In genomic region chr5:171651102-171651501, GRCh38 we compare ENCODE assay signal across 38 cellular contexts.
"Had no signal": no experiment of that assay in that cellular context is flagged by ENCODE, and none has a peak within 500 bp of the region (broad histone marks: within the 10 kb centered on the region; RNA-seq: fewer than 3 reads in every experiment).

No MANE protein-coding gene starts in this region.

- H3K4me3 ChIP-seq: ascending aorta, cardiac muscle cell had no signal

- H3K27ac ChIP-seq: ascending aorta, cardiac muscle cell, WERI-Rb-1 had no signal

- H3K36me3 Mint-ChIP-seq: activated CD8-positive, alpha-beta memory T cell treated with anti-CD3 and anti-CD28 coated beads, Interleukin-2, amount 10 ng/mL, durations not matched to agents 7 days and 5 days; activated naive CD4-positive, alpha-beta T cell treated with anti-CD3 and anti-CD28 coated beads, Interleukin-2, amount 10 ng/mL, durations not matched to agents 7 days and 5 days; activated naive CD4-positive, alpha-beta T cell treated with anti-CD3 and anti-CD28 coated beads, Interleukin-2, amount 50 U/mL, for 24 hours; activated naive CD8-positive, alpha-beta T cell; activated naive CD8-positive, alpha-beta T cell treated with anti-CD3 and anti-CD28 coated beads, Interleukin-2, amount 10 ng/mL, durations not matched to agents 7 days and 5 days; brain had no signal

- H3K27me3 ChIP-seq: ascending aorta, cardiac muscle cell had no signal

- H3K36me3 ChIP-seq: ascending aorta, cardiac muscle cell, WERI-Rb-1 had no signal

- DNase-seq: activated CD4-positive, alpha-beta memory T cell treated with anti-CD3 and anti-CD28 coated beads, Interleukin-2, amount 10 ng/mL, durations not matched to agents 7 days and 5 days; activated CD4-positive, alpha-beta T cell treated with anti-CD3 and anti-CD28 coated beads for 1 hour; activated CD4-positive, alpha-beta T cell treated with anti-CD3 and anti-CD28 coated beads for 36 hours; activated CD4-positive, alpha-beta T cell treated with anti-CD3 and anti-CD28 coated beads for 48 hours; activated CD4-positive, alpha-beta T cell treated with anti-CD3 and anti-CD28 coated beads, Interleukin-2, amount 10 ng/mL, durations not matched to agents 7 days and 5 days; activated CD4-positive, alpha-beta T cell treated with anti-CD3 and anti-CD28 coated beads, Interleukin-2, amount 50 U/mL, for 48 hours; activated CD4-positive, CD25-positive, alpha-beta regulatory T cell; activated CD8-positive, alpha-beta memory T cell treated with anti-CD3 and anti-CD28 coated beads for 24 hours; activated CD8-positive, alpha-beta memory T cell treated with anti-CD3 and anti-CD28 coated beads, Interleukin-2, amount 10 ng/mL, durations not matched to agents 7 days and 5 days; activated CD8-positive, alpha-beta memory T cell treated with anti-CD3 and anti-CD28 coated beads, Interleukin-2, amount 50 U/mL, for 48 hours; activated CD8-positive, alpha-beta T cell treated with anti-CD3 and anti-CD28 coated beads, Interleukin-2, amount 10 ng/mL, durations not matched to agents 7 days and 5 days; activated effector memory CD4-positive, alpha-beta T cell treated with Interleukin-2 at 50 U/mL for 16 hours; activated gamma-delta T cell; activated naive CD4-positive, alpha-beta T cell treated with anti-CD3 and anti-CD28 coated beads, Interleukin-2, amount 10 ng/mL, durations not matched to agents 7 days and 5 days; activated naive CD4-positive, alpha-beta T cell treated with Interleukin-2 at 50 U/mL for 16 hours; activated naive CD8-positive, alpha-beta T cell treated with anti-CD3 and anti-CD28 coated beads, Interleukin-2, amount 10 ng/mL, durations not matched to agents 7 days and 5 days; activated naive CD8-positive, alpha-beta T cell treated with anti-CD3 and anti-CD28 coated beads, Interleukin-2, amount 50 U/mL, for 24 hours; activated T-cell treated with anti-CD3 and anti-CD28 coated beads, Interleukin-2, amount 50 U/mL, for 24 hours; activated T-cell treated with anti-CD3 and anti-CD28 coated beads, Interleukin-2, amount 50 U/mL, for 48 hours; amygdala; caudate nucleus; cerebellar nuclear complex; T-helper 2 cell; T-helper 9 cell; WERI-Rb-1 had no signal

- H3K9me3 ChIP-seq: ascending aorta had no signal

- H3K4me1 ChIP-seq: ascending aorta had no signal

- ATAC-seq: activated CD4-positive, alpha-beta T cell treated with anti-CD3 and anti-CD28 coated beads for 36 hours; activated CD4-positive, CD25-positive, alpha-beta regulatory T cell treated with anti-CD3 and anti-CD28 coated beads, Interleukin-2, amount 50 U/mL, for 24 hours; activated CD8-positive, alpha-beta memory T cell treated with anti-CD3 and anti-CD28 coated beads, Interleukin-2, amount 10 ng/mL, durations not matched to agents 7 days and 5 days; activated CD8-positive, alpha-beta T cell treated with anti-CD3 and anti-CD28 coated beads, Interleukin-2, amount 10 ng/mL, durations not matched to agents 7 days and 5 days; activated naive CD8-positive, alpha-beta T cell treated with anti-CD3 and anti-CD28 coated beads, Interleukin-2, amount 50 U/mL, for 24 hours; WTC11 had no signal

- H3K27ac Mint-ChIP-seq: activated CD4-positive, alpha-beta memory T cell treated with anti-CD3 and anti-CD28 coated beads, Interleukin-2, amount 10 ng/mL, durations not matched to agents 7 days and 5 days; activated CD4-positive, alpha-beta T cell treated with anti-CD3 and anti-CD28 coated beads for 36 hours; activated CD4-positive, alpha-beta T cell treated with anti-CD3 and anti-CD28 coated beads, Interleukin-2, amount 10 ng/mL, durations not matched to agents 7 days and 5 days; activated CD8-positive, alpha-beta memory T cell treated with anti-CD3 and anti-CD28 coated beads, Interleukin-2, amount 10 ng/mL, durations not matched to agents 7 days and 5 days; activated CD8-positive, alpha-beta T cell treated with anti-CD3 and anti-CD28 coated beads, Interleukin-2, amount 10 ng/mL, durations not matched to agents 7 days and 5 days; activated naive CD4-positive, alpha-beta T cell treated with anti-CD3 and anti-CD28 coated beads, Interleukin-2, amount 10 ng/mL, durations not matched to agents 7 days and 5 days; activated naive CD8-positive, alpha-beta T cell; activated naive CD8-positive, alpha-beta T cell treated with anti-CD3 and anti-CD28 coated beads, Interleukin-2, amount 10 ng/mL, durations not matched to agents 7 days and 5 days; activated naive CD8-positive, alpha-beta T cell treated with anti-CD3 and anti-CD28 coated beads, Interleukin-2, amount 50 U/mL, for 24 hours; activated T-cell treated with anti-CD3 and anti-CD28 coated beads, Interleukin-2, amount 50 U/mL, for 24 hours; activated T-helper 2 cell treated with anti-CD3 and anti-CD28 coated beads, Interferon-gamma antibody, Interleukin-2, Interleukin-4, amounts not matched to agents 10 μg/mL and 5 μg/mL and 100 μg/mL, durations not matched to agents 14 hours and 24 hours and 36 hours; T-helper 1 cell treated with Interleukin-12 subunit alpha and Interleukin-12 subunit beta and Interleukin-4 antibody, amounts not matched to agents 30 μg/mL and 1 μg/mL, for 36 hours; T-helper 2 cell treated with Interferon-gamma antibody and Interleukin-4, amounts not matched to agents 5 μg/mL and 100 μg/mL, for 36 hours; WTC11 had no signal

- H3K9me3 Mint-ChIP-seq: activated CD4-positive, alpha-beta memory T cell treated with anti-CD3 and anti-CD28 coated beads, Interleukin-2, amount 10 ng/mL, durations not matched to agents 7 days and 5 days; activated CD4-positive, alpha-beta T cell treated with anti-CD3 and anti-CD28 coated beads, Interleukin-2, amount 10 ng/mL, durations not matched to agents 7 days and 5 days; activated naive CD4-positive, alpha-beta T cell treated with anti-CD3 and anti-CD28 coated beads, Interleukin-2, amount 10 ng/mL, durations not matched to agents 7 days and 5 days; activated naive CD4-positive, alpha-beta T cell treated with anti-CD3 and anti-CD28 coated beads, Interleukin-2, amount 50 U/mL, for 24 hours; activated naive CD8-positive, alpha-beta T cell treated with anti-CD3 and anti-CD28 coated beads, Interleukin-2, amount 10 ng/mL, durations not matched to agents 7 days and 5 days; activated T-helper 2 cell treated with anti-CD3 and anti-CD28 coated beads, Interferon-gamma antibody, Interleukin-2, Interleukin-4, amounts not matched to agents 10 μg/mL and 5 μg/mL and 100 μg/mL, durations not matched to agents 14 hours and 24 hours and 36 hours; central memory CD8-positive, alpha-beta T cell; T-helper 1 cell treated with Interleukin-12 subunit alpha and Interleukin-12 subunit beta and Interleukin-4 antibody, amounts not matched to agents 30 μg/mL and 1 μg/mL, for 36 hours; T-helper 2 cell treated with Interferon-gamma antibody and Interleukin-4, amounts not matched to agents 5 μg/mL and 100 μg/mL, for 36 hours had no signal

- FAIRE-seq: bronchial epithelial cell, TTC549 had no signal

- H3K4me1 Mint-ChIP-seq: activated CD4-positive, alpha-beta T cell treated with anti-CD3 and anti-CD28 coated beads for 36 hours; activated CD4-positive, alpha-beta T cell treated with anti-CD3 and anti-CD28 coated beads, Interleukin-2, amount 10 ng/mL, durations not matched to agents 7 days and 5 days; activated naive CD4-positive, alpha-beta T cell treated with anti-CD3 and anti-CD28 coated beads, Interleukin-2, amount 10 ng/mL, durations not matched to agents 7 days and 5 days; activated naive CD4-positive, alpha-beta T cell treated with anti-CD3 and anti-CD28 coated beads, Interleukin-2, amount 50 U/mL, for 24 hours; activated naive CD8-positive, alpha-beta T cell treated with anti-CD3 and anti-CD28 coated beads, Interleukin-2, amount 10 ng/mL, durations not matched to agents 7 days and 5 days; activated naive CD8-positive, alpha-beta T cell treated with anti-CD3 and anti-CD28 coated beads, Interleukin-2, amount 50 U/mL, for 24 hours; central memory CD8-positive, alpha-beta T cell had no signal

- H3K4me3 Mint-ChIP-seq: activated CD4-positive, alpha-beta memory T cell treated with anti-CD3 and anti-CD28 coated beads, Interleukin-2, amount 10 ng/mL, durations not matched to agents 7 days and 5 days; activated CD4-positive, alpha-beta T cell treated with anti-CD3 and anti-CD28 coated beads for 36 hours; activated CD4-positive, alpha-beta T cell treated with anti-CD3 and anti-CD28 coated beads, Interleukin-2, amount 10 ng/mL, durations not matched to agents 7 days and 5 days; activated CD8-positive, alpha-beta memory T cell treated with anti-CD3 and anti-CD28 coated beads, Interleukin-2, amount 10 ng/mL, durations not matched to agents 7 days and 5 days; activated CD8-positive, alpha-beta T cell treated with anti-CD3 and anti-CD28 coated beads, Interleukin-2, amount 10 ng/mL, durations not matched to agents 7 days and 5 days; activated naive CD4-positive, alpha-beta T cell treated with anti-CD3 and anti-CD28 coated beads, Interleukin-2, amount 10 ng/mL, durations not matched to agents 7 days and 5 days; activated naive CD4-positive, alpha-beta T cell treated with anti-CD3 and anti-CD28 coated beads, Interleukin-2, amount 50 U/mL, for 24 hours; activated naive CD8-positive, alpha-beta T cell; activated naive CD8-positive, alpha-beta T cell treated with anti-CD3 and anti-CD28 coated beads, Interleukin-2, amount 10 ng/mL, durations not matched to agents 7 days and 5 days; activated naive CD8-positive, alpha-beta T cell treated with anti-CD3 and anti-CD28 coated beads, Interleukin-2, amount 50 U/mL, for 24 hours; activated T-cell treated with anti-CD3 and anti-CD28 coated beads, Interleukin-2, amount 50 U/mL, for 24 hours; brain; central memory CD8-positive, alpha-beta T cell; T-helper 1 cell treated with Interleukin-12 subunit alpha and Interleukin-12 subunit beta and Interleukin-4 antibody, amounts not matched to agents 30 μg/mL and 1 μg/mL, for 36 hours; T-helper 2 cell treated with Interferon-gamma antibody and Interleukin-4, amounts not matched to agents 5 μg/mL and 100 μg/mL, for 36 hours; WTC11 had no signal

- H3K27me3 Mint-ChIP-seq: activated naive CD8-positive, alpha-beta T cell treated with anti-CD3 and anti-CD28 coated beads, Interleukin-2, amount 50 U/mL, for 24 hours had no signal
